Comparison of ENCODE assay signal across 8 cellular contexts in the genomic region with DNA sequence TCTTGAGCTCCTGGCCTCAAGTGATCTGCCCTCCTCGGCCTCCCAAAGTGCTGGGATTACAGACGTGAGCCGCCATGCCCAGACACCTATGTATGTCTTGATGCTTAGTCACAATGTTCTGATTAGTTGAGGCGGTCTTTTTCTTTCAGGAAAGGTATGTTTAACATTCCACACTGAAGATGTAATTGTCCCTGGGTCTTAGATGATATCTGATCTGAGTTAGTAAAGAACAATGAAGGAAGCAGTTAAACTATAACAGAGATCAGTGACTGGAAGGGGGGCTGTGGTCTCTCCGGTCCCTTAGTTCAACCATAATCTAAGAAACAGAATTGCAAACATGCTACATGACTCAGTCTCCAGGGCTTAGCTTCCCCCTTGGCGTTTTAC. TPM values are rescaled to one million over a fixed set of nuclear protein-coding genes. Genes with fewer than 3 reads are reported as not detected.
A peak's percentile ranks its signal among the peaks of the same experiment; 100 is the strongest.
DNase-seq lines count a peak whose midpoint lies in the region; ATAC-seq and TF ChIP-seq lines count a peak whose summit lies in the region.

No MANE protein-coding gene starts in this region.

- no peak overlapping the region for H3K4ac ChIP-seq in mesenchymal stem cell (ENCODE audit: low read depth in 1 of 2, low read length in 2 of 2)

- H4K91ac ChIP-seq in mesenchymal stem cell (ENCODE audit: low read length): no peak overlapping the region

- intact Hi-C loops in breast epithelium (cut with DNase I; ENCODE audit: low total_unique reads) (no loop called here), adrenal gland (cut with DNase I) (loop anchor here (10.0 kb wide), 1 partner anchor 121 kb away; no protein-coding TSS in a partner anchor), testis (cut with DNase I; ENCODE audit: low total_unique reads) (no loop called here)

- no peak overlapping the region for H3K23ac ChIP-seq in mesenchymal stem cell (ENCODE audit: low read length in 2 of 2)

- ATAC-seq in HG02870 (IDR thresholded peaks at IDR 0.05; ENCODE audit: unreplicated experiment): no peak

- TF ChIP-seq POLR2A in breast epithelium (IDR thresholded peaks at IDR 0.05) (no peak), adrenal gland (IDR thresholded peaks at IDR 0.05) (no peak), testis (IDR thresholded peaks at IDR 0.05) (no peak)

- no peak overlapping the region for H3K4me2 ChIP-seq in mesenchymal stem cell (ENCODE audit: low read length, poor library complexity, severe bottlenecking)

- no peak overlapping the region for H2BK120ac ChIP-seq in mesenchymal stem cell (ENCODE audit: low read depth, low read length)

- H3K18ac ChIP-seq in mesenchymal stem cell (ENCODE audit: low read depth in 1 of 2, low read length in 2 of 2): peak overlapping the region in 1 of 2 experiments; percentile 89

- H3K14ac ChIP-seq in mesenchymal stem cell (ENCODE audit: low read length in 2 of 2): no peak overlapping the region

- peak overlapping the region; percentile 65 for H3K9ac ChIP-seq in mesenchymal stem cell (ENCODE audit: low read length)

- H3K79me1 ChIP-seq in mesenchymal stem cell (replicated peaks; ENCODE audit: low read length, poor library complexity, severe bottlenecking): peaks cover under 1% of the 10 kb centered on the region

- 10% methylated on average over 5 of the region's 6 CpGs for WGBS in mesenchymal stem cell
- 78 to 84% (median 80%) methylated on average over 6 of the region's 6 CpGs for WGBS in adrenal gland, 4 donors
- 86 to 89% methylated on average over 6 of the region's 6 CpGs for WGBS in testis, 2 donors

- H3K27ac ChIP-seq in breast epithelium: peak overlapping the region; percentile 89 to 92
- H3K27ac ChIP-seq in mesenchymal stem cell (ENCODE audit: low read length, poor library complexity, severe bottlenecking): peak overlapping the region; percentile 99
- H3K27ac ChIP-seq in adrenal gland: peak overlapping the region in 1 of 5 donors; percentile 77
- H3K27ac ChIP-seq in testis: peak overlapping the region in 1 of 2 donors; percentile 68

- H3K4me3 ChIP-seq in breast epithelium (no peak overlapping the region), mesenchymal stem cell (ENCODE audit: insufficient read depth in 1 of 2, low read depth in 1 of 2, low read length in 2 of 2) (no peak overlapping the region), adrenal gland (no peak overlapping the region), testis (no peak overlapping the region)

- no peak overlapping the region for H2BK12ac ChIP-seq in mesenchymal stem cell (ENCODE audit: low read length in 2 of 2)

- H2BK15ac ChIP-seq in mesenchymal stem cell (ENCODE audit: low read depth, poor library complexity, severe bottlenecking): no peak overlapping the region

- H3K4me1 ChIP-seq in breast epithelium: peaks cover 22 to 33% of the 10 kb centered on the region in 2 donors
- peaks cover 72% of the 10 kb centered on the region for H3K4me1 ChIP-seq in mesenchymal stem cell (ENCODE audit: control insufficient read depth, insufficient read depth, low read depth, low read length)
- peaks cover 4 to 71% of the 10 kb centered on the region in 2 donors for H3K4me1 ChIP-seq in adrenal gland (replicated peaks in 1 of 2)
- peaks cover 36% of the 10 kb centered on the region for H3K4me1 ChIP-seq in testis

- H3K9me3 ChIP-seq in breast epithelium (no peaks in the 10 kb centered on the region), mesenchymal stem cell (ENCODE audit: control insufficient read depth, low read length) (no peaks in the 10 kb centered on the region), adrenal gland (replicated peaks in 1 of 3) (no peaks in the 10 kb centered on the region), testis (no peaks in the 10 kb centered on the region)

- DNase-seq in A172 (ENCODE audit: low spot score) (peak; percentile 88), HT-29 (ENCODE audit: low spot score) (peak; percentile 45), breast epithelium (ENCODE audit: low spot score in 2 of 2) (no peak), mesenchymal stem cell (peak; percentile 61), adrenal gland (no peak), testis (no peak)
- DNase-seq in stimulated activated CD4-positive, alpha-beta T cell treated with anti-CD3 and anti-CD28 coated beads, Interleukin-2, amount 100 ng/mL, for 24 hours: no peak

- no peak overlapping the region for H2AFZ ChIP-seq in mesenchymal stem cell (ENCODE audit: low read depth, low read length)

- no peaks in the 10 kb centered on the region for H3K36me3 ChIP-seq in breast epithelium
- H3K36me3 ChIP-seq in mesenchymal stem cell (ENCODE audit: control insufficient read depth in 1 of 2, insufficient read depth in 2 of 2, low read depth in 1 of 2, low read length in 2 of 2): peaks cover 33 to 37% of the 10 kb centered on the region in 2 experiments
- H3K36me3 ChIP-seq in adrenal gland (replicated peaks in 1 of 2): peaks cover 0 to 12% of the 10 kb centered on the region in 2 donors
- no peaks in the 10 kb centered on the region for H3K36me3 ChIP-seq in testis (ENCODE audit: low read depth, missing control alignments)

- H3K27me3 ChIP-seq in breast epithelium (no peaks in the 10 kb centered on the region), mesenchymal stem cell (ENCODE audit: control insufficient read depth in 1 of 2, insufficient read depth in 1 of 2, low read length in 2 of 2) (no peaks in the 10 kb centered on the region), adrenal gland (no peaks in the 10 kb centered on the region), testis (no peaks in the 10 kb centered on the region)

- H4K8ac ChIP-seq in mesenchymal stem cell (ENCODE audit: low read length): no peak overlapping the region

- TF ChIP-seq CTCF in breast epithelium (IDR thresholded peaks at IDR 0.05) (no peak), adrenal gland (IDR thresholded peaks at IDR 0.05) (no peak), testis (IDR thresholded peaks at IDR 0.05) (no peak)

- H2AK5ac ChIP-seq in mesenchymal stem cell (ENCODE audit: low read length, severe bottlenecking): no peak overlapping the region

- peak overlapping the region; percentile 98 for H2BK5ac ChIP-seq in mesenchymal stem cell (ENCODE audit: low read depth, low read length, poor library complexity, severe bottlenecking)

RNA-seq across cellular contexts. Expression of a gene that starts 31.5 kb away (rescaled TPM):
- total RNA-seq in A172 (2014; rRNA removed; shearing (Covaris generic)): 0.07 and 0.53 TPM in 2 replicates
- not detected in 2 replicates for total RNA-seq in HT-29 (2014; rRNA removed; shearing (Covaris generic))
- total RNA-seq in breast epithelium: under 1 TPM in 2 of 3 donors, not detected in 1; 0.15 to 0.16 TPM
- not detected for polyA plus RNA-seq in mesenchymal stem cell (2013, experiment 1 of 2)
- polyA plus RNA-seq in mesenchymal stem cell (2013, experiment 2 of 2): 0.01 TPM
- total RNA-seq in adrenal gland: under 1 TPM in 1 of 8 donors, not detected in 7; 0.35 TPM
- polyA plus RNA-seq in adrenal gland: under 1 TPM in 1 of 3 donors, not detected in 2; 0.07 TPM
- 1 to 10 TPM in 1 of 2 donors, under 1 TPM in 1; 0.55 to 1.1 TPM for total RNA-seq in testis
- polyA plus RNA-seq in testis (ENCODE audit: insufficient read depth, low read depth, low replicate concordance): 0.22 TPM

RNA-seq across cellular contexts. Expression of a gene that starts 52.1 kb away (rescaled TPM):
- 35.0 and 38.4 TPM in 2 replicates for total RNA-seq in A172 (2014; rRNA removed; shearing (Covaris generic))
- total RNA-seq in HT-29 (2014; rRNA removed; shearing (Covaris generic)): 58.3 and 65.1 TPM in 2 replicates
- 10 to 100 TPM; 52.8 to 76.8 (median 74.8) TPM for total RNA-seq in breast epithelium
- 42.9 TPM for polyA plus RNA-seq in mesenchymal stem cell (2013, experiment 1 of 2)
- polyA plus RNA-seq in mesenchymal stem cell (2013, experiment 2 of 2): 44.5 TPM
- total RNA-seq in adrenal gland: 100 to 1,000 TPM in 1 of 8 donors, 10 to 100 TPM in 7; 31.4 to 112 (median 54.6) TPM
- polyA plus RNA-seq in adrenal gland: 10 to 100 TPM; 13.1 to 19.5 (median 17.9) TPM
- total RNA-seq in testis: 10 to 100 TPM; 61.4 to 64.6 TPM
- 59.1 TPM for polyA plus RNA-seq in testis (ENCODE audit: insufficient read depth, low read depth, low replicate concordance)

Comparison
In these comparisons a context has a peak if more than half of its experiments do, and no peak if none do; other contexts are left out.
1. DNase-seq: peak in A172 (single experiment), HT-29 (single experiment) and mesenchymal stem cell (single experiment); none in breast epithelium (0 of 2), stimulated activated CD4-positive, alpha-beta T cell treated with anti-CD3 and anti-CD28 coated beads, Interleukin-2, amount 100 ng/mL, for 24 hours (0 of 2), adrenal gland (0 of 7) and testis (single experiment).
2. intact Hi-C loops: an anchor here in adrenal gland (10.0 kb wide); none called in breast epithelium and testis.